20 cellular contexts compared by ENCODE assay signal in the genomic region with DNA sequence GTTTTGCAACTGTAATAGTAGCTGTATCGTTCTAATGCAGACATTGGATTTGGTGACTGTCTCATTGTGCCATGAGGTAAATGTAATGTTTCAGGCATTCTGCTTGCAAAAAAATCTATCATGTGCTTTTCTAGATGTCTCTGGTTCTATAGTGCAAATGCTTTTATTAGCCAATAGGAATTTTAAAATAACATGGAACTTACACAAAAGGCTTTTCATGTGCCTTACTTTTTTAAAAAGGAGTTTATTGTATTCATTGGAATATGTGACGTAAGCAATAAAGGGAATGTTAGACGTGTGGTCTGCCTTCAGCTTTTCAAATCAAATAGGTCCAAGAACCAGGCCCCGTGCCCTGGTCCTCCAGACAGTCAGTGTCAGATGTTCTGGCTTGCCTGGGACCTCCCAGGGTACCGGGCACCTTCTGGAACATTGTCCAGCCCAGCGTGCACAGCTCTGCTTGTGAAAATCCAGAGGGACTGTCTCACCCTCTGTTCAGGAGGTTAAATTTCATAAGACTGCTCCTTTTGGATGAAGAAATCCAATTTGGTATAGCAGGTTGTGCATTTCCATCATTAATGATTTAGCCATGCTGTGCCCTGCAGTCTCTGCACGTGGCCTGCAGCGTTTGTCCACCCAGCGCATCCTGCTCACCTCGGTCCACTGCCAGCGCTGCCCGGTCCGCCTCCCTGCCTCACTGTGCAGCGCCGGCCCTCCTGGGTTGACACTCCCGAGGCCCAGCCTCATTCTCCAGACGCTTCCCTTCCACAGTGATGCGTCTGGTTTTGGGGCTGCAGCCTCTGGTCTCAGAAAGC. TPM values are rescaled to one million over a fixed set of nuclear protein-coding genes. Genes with fewer than 3 reads are reported as not detected.
DNase-seq lines count a peak whose midpoint lies in the region; ATAC-seq and TF ChIP-seq lines count a peak whose summit lies in the region.
"Had no signal": no experiment of that assay in that cellular context is flagged by ENCODE, and none has a peak within 500 bp of the region (broad histone marks: within the 10 kb centered on the region; RNA-seq: fewer than 3 reads in every experiment).

No MANE protein-coding gene starts in this region.

- H3K4me3 ChIP-seq in Caco-2 (ENCODE audit: low read depth, low read length) (no peak overlapping the region), Panc1 (ENCODE audit: low read depth in 2 of 2, low read length in 2 of 2) (no peak overlapping the region), coronary artery (no peak overlapping the region)
- H3K4me3 ChIP-seq: A549, MG63 had no signal

- no peaks in the 10 kb centered on the region for H3K4me1 ChIP-seq in Caco-2
- H3K4me1 ChIP-seq in Panc1 (ENCODE audit: control insufficient read depth, insufficient read depth, low read length), result peaks cover 59% of the 10 kb centered on the region

- no peaks in the 10 kb centered on the region for H3K4me1 Mint-ChIP-seq in Caco-2 (ENCODE audit: low read depth, unreplicated experiment)
- peaks cover 0 to 10% of the 10 kb centered on the region in 2 donors for H3K4me1 Mint-ChIP-seq in immature natural killer cell

- POLR2A ChIA-PET in Caco-2 (lab: Charles Lee), result no interaction called here
- POLR2A ChIA-PET in Panc1 (lab: Charles Lee), result no interaction called here

- intact Hi-C loops in Caco-2 (cut with micrococcal nuclease; ENCODE audit: unreplicated experiment), result no loop called here
- intact Hi-C loops in Panc1 (cut with micrococcal nuclease; ENCODE audit: unreplicated experiment), result loop anchor here (5.0 kb wide), 1 partner anchor 117 kb away; no protein-coding TSS in a partner anchor

- peaks cover 1% of the 10 kb centered on the region for H3K36me3 ChIP-seq in Caco-2 (ENCODE audit: control insufficient read depth, insufficient read depth, low read length)
- H3K36me3 ChIP-seq in Panc1 (ENCODE audit: control insufficient read depth, insufficient read depth, low read length), result peaks cover 4% of the 10 kb centered on the region

- BruUV-seq in Caco-2 (replicated peaks; lab: Mats Ljungman, UMichigan) (TSS peak; percentile 91), Panc1 (replicated peaks; lab: Mats Ljungman, UMichigan) (no TSS peak)

- peak overlapping the region; percentile 64 for H3K27ac Mint-ChIP-seq in Caco-2 (ENCODE audit: unreplicated experiment)
- no peak overlapping the region for H3K27ac Mint-ChIP-seq in immature natural killer cell

- H3K27ac ChIP-seq in Panc1 (ENCODE audit: low read length), result peak overlapping the region; percentile 39; the same call in 1 of the 2 replicates
- H3K27ac ChIP-seq in coronary artery, result no peak overlapping the region
- H3K27ac ChIP-seq: A549, C4-2B had no signal

- H3K9me3 ChIP-seq in Caco-2 (no peaks in the 10 kb centered on the region), Panc1 (ENCODE audit: control insufficient read depth, insufficient read depth, low read depth, low read length) (no peaks in the 10 kb centered on the region)
- H3K9me3 ChIP-seq: A549, MG63 had no signal

- H3K9me3 Mint-ChIP-seq in Caco-2 (ENCODE audit: unreplicated experiment) (no peaks in the 10 kb centered on the region), immature natural killer cell (no peaks in the 10 kb centered on the region)

- CTCF ChIA-PET in Caco-2 (lab: Charles Lee), result no interaction called here
- CTCF ChIA-PET in Panc1 (lab: Charles Lee), result no interaction called here

- DNase-seq in AG08396 (ENCODE audit: low spot score), result peak; percentile 3
- DNase-seq in Caco-2, result no peak
- DNase-seq in Panc1 (ENCODE audit: low read depth, low spot score), result no peak
- DNase-seq in epidermal melanocyte (ENCODE audit: insufficient read length, low spot score), result peak; percentile 32
- no peak for DNase-seq in NCI-H524 (lab: John Stamatoyannopoulos, UW)
- no peak for DNase-seq in stimulated activated CD4-positive, alpha-beta T cell treated with anti-CD3 and anti-CD28 coated beads, Interleukin-15, amount 100 ng/mL, for 24 hours
- no peak for DNase-seq in immature natural killer cell
- no peak for DNase-seq in coronary artery (ENCODE audit: low spot score)
- DNase-seq: EL; IMR-90; Karpas-422; MG63; NCI-H1092; NCI-H1436 treated with DMSO at 0.1 percent for 48 hours; NCI-H2029; NCI-H446 treated with DMSO at 0.1 percent for 48 hours; NK-92 treated with Interleukin-12 subunit alpha and Interleukin-12 subunit beta, amount 100 ng/mL, for 24 hours; SHP77 had no signal

- H3K27me3 ChIP-seq in Caco-2 (replicated peaks; ENCODE audit: control insufficient read depth, insufficient read depth, low read length), result no peaks in the 10 kb centered on the region
- H3K27me3 ChIP-seq in Panc1 (ENCODE audit: control insufficient read depth, insufficient read depth, low read length), result no peaks in the 10 kb centered on the region
- H3K27me3 ChIP-seq: MG63 had no signal

- ATAC-seq in Panc1, result no peak
- ATAC-seq: A549 had no signal

- peaks cover 3% of the 10 kb centered on the region for H3K27me3 Mint-ChIP-seq in Caco-2 (ENCODE audit: insufficient read depth, unreplicated experiment)
- no peaks in the 10 kb centered on the region for H3K27me3 Mint-ChIP-seq in immature natural killer cell (ENCODE audit: low read depth in 3 of 3)

- H3K4me3 Mint-ChIP-seq in Caco-2 (ENCODE audit: unreplicated experiment) (no peak overlapping the region), immature natural killer cell (no peak overlapping the region)

- in situ Hi-C loops in Panc1 (cut with HindIII; ENCODE audit: low pct_unique_long_range_greater_than_20kb, low sequenced_read_pairs), result no loop called here

- H3K36me3 Mint-ChIP-seq in Caco-2 (ENCODE audit: insufficient read depth, unreplicated experiment), result peaks cover 46% of the 10 kb centered on the region
- peaks cover 0 to 7% (median 0%) of the 10 kb centered on the region in 3 donors for H3K36me3 Mint-ChIP-seq in immature natural killer cell

- TF ChIP-seq CTCF in Caco-2 (IDR thresholded peaks at IDR 0.05; ENCODE audit: insufficient read depth in 1 of 2, low read depth in 1 of 2, low read length in 1 of 2, severe bottlenecking in 1 of 2, unreplicated experiment in 1 of 2) (no peak), Panc1 (IDR thresholded peaks at IDR 0.05) (no peak), coronary artery (IDR thresholded peaks at IDR 0.05) (no peak)

RNA-seq across cellular contexts. Expression of a gene that starts 6.6 kb away (rescaled TPM):
- total RNA-seq in Caco-2 (2022) (0.91 and 1.1 TPM in 2 replicates), Panc1 (2021; ENCODE audit: unreplicated experiment) (23.6 TPM)
- 29.3 TPM for polyA plus RNA-seq in Panc1 (2012; ENCODE audit: insufficient read length)
- under 1 TPM in 1 of 3 donors, not detected in 2; 0.16 TPM for polyA plus RNA-seq in immature natural killer cell

RNA-seq across cellular contexts. Expression of a gene that starts 43.4 kb away (rescaled TPM):
- total RNA-seq in Caco-2 (2022), result 101 and 107 TPM in 2 replicates
- 148 TPM for total RNA-seq in Panc1 (2021; ENCODE audit: unreplicated experiment)
- polyA plus RNA-seq in Panc1 (2012; ENCODE audit: insufficient read length), result 249 TPM
- 100 to 1,000 TPM; 209 to 392 (median 236) TPM for polyA plus RNA-seq in immature natural killer cell

Comparison
In these comparisons a context has a peak if more than half of its experiments do, and no peak if none do; other contexts are left out.
1. DNase-seq: peak in AG08396 (single experiment) and epidermal melanocyte (single experiment); none in Caco-2 (0 of 2), Panc1 (single experiment), NCI-H524 (0 of 2), stimulated activated CD4-positive, alpha-beta T cell treated with anti-CD3 and anti-CD28 coated beads, Interleukin-15, amount 100 ng/mL, for 24 hours (single experiment), immature natural killer cell (0 of 3) and coronary artery (single experiment).
2. RNA of a gene that starts 6.6 kb away (total RNA-seq): 23.6 TPM in Panc1 (single experiment); 0.91 to 1.1 TPM in Caco-2; every median in the first group is over 10 times any median in the second.